11 cellular contexts compared by ENCODE assay signal in the genomic region with DNA sequence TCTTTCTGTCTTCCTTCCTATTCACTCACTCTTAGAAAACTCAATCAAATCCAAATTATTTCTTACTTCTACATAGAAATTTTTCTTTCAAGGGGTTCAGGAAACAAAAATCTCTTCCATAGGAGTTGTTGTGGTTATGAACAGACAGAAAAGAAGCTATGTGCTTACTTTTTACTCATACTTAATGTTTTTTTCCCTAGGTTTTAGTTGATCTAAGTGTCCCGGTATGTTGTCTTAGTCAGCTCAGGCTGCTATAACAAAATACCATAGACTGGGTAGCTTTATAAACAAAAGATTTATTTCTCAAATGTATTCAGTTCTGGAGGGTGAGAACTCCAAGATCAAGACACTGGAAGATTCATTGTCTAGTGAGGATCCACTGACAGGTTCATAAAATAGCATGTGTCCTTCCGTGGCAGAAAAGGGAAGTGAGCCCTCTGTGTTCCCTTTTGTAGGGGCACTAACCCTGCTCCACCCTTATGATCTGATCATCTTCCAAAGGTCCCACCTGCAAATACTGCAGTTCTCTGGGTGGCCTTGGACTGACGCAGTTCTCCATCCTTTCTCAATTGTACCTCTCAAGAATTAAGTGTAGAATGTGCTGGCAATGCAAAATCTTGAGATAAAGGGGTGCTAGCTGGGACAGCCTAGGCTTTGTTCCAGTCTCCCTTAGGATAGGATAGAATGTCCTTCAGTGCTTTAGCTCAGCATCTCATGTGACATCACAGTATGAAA. TPM values are rescaled to one million over a fixed set of nuclear protein-coding genes. Genes with fewer than 3 reads are reported as not detected.
DNase-seq lines count a peak whose midpoint lies in the region; ATAC-seq and TF ChIP-seq lines count a peak whose summit lies in the region.
"Had no signal": no experiment of that assay in that cellular context is flagged by ENCODE, and none has a peak within 500 bp of the region (broad histone marks: within the 10 kb centered on the region; RNA-seq: fewer than 3 reads in every experiment).

No MANE protein-coding gene starts in this region.

- TF ChIP-seq CTCF in natural killer cell (IDR thresholded peaks at IDR 0.05), result no peak

- H3K36me3 Mint-ChIP-seq in activated naive CD8-positive, alpha-beta T cell treated with anti-CD3 and anti-CD28 coated beads, Interleukin-2, amount 50 U/mL, for 24 hours (ENCODE audit: low read depth), result no peaks in the 10 kb centered on the region
- H3K36me3 Mint-ChIP-seq in activated naive CD8-positive, alpha-beta T cell treated with anti-CD3 and anti-CD28 coated beads for 36 hours, result peaks cover 3% of the 10 kb centered on the region
- peaks cover 15 to 33% of the 10 kb centered on the region in 2 donors for H3K36me3 Mint-ChIP-seq in stimulated activated naive B cell treated with anti-CD40 and anti-IgM and Interleukin-4, amounts not matched to agents 10 μg/mL and 1 μg/mL and 100 μg/mL, for 72 hours
- no peaks in the 10 kb centered on the region for H3K36me3 Mint-ChIP-seq in natural killer cell
- H3K36me3 Mint-ChIP-seq in activated CD4-positive, alpha-beta T cell treated with anti-CD3 and anti-CD28 coated beads, Interleukin-2, amount 10 ng/mL, durations not matched to agents 24 days and 14 days (ENCODE audit: low read depth), result no peaks in the 10 kb centered on the region

- peaks cover 3% of the 10 kb centered on the region for H3K4me1 Mint-ChIP-seq in activated naive CD8-positive, alpha-beta T cell treated with anti-CD3 and anti-CD28 coated beads, Interleukin-2, amount 50 U/mL, for 24 hours
- peaks cover 4% of the 10 kb centered on the region for H3K4me1 Mint-ChIP-seq in activated naive CD8-positive, alpha-beta T cell treated with anti-CD3 and anti-CD28 coated beads for 36 hours
- H3K4me1 Mint-ChIP-seq in stimulated activated naive B cell treated with anti-CD40 and anti-IgM and Interleukin-4, amounts not matched to agents 10 μg/mL and 1 μg/mL and 100 μg/mL, for 72 hours, result peaks cover 38 to 55% of the 10 kb centered on the region in 2 donors
- no peaks in the 10 kb centered on the region for H3K4me1 Mint-ChIP-seq in natural killer cell
- H3K4me1 Mint-ChIP-seq in activated CD4-positive, alpha-beta T cell treated with anti-CD3 and anti-CD28 coated beads, Interleukin-2, amount 10 ng/mL, durations not matched to agents 24 days and 14 days, result no peaks in the 10 kb centered on the region

- no peaks in the 10 kb centered on the region for H3K9me3 Mint-ChIP-seq in activated naive CD8-positive, alpha-beta T cell treated with anti-CD3 and anti-CD28 coated beads, Interleukin-2, amount 50 U/mL, for 24 hours
- H3K9me3 Mint-ChIP-seq in activated naive CD8-positive, alpha-beta T cell treated with anti-CD3 and anti-CD28 coated beads for 36 hours, result no peaks in the 10 kb centered on the region
- peaks cover 0 to 4% of the 10 kb centered on the region in 2 donors for H3K9me3 Mint-ChIP-seq in stimulated activated naive B cell treated with anti-CD40 and anti-IgM and Interleukin-4, amounts not matched to agents 10 μg/mL and 1 μg/mL and 100 μg/mL, for 72 hours
- no peaks in the 10 kb centered on the region for H3K9me3 Mint-ChIP-seq in natural killer cell
- peaks cover 11% of the 10 kb centered on the region for H3K9me3 Mint-ChIP-seq in activated CD4-positive, alpha-beta T cell treated with anti-CD3 and anti-CD28 coated beads, Interleukin-2, amount 10 ng/mL, durations not matched to agents 24 days and 14 days

- H3K27me3 Mint-ChIP-seq in activated naive CD8-positive, alpha-beta T cell treated with anti-CD3 and anti-CD28 coated beads, Interleukin-2, amount 50 U/mL, for 24 hours, result no peaks in the 10 kb centered on the region
- H3K27me3 Mint-ChIP-seq in activated naive CD8-positive, alpha-beta T cell treated with anti-CD3 and anti-CD28 coated beads for 36 hours, result no peaks in the 10 kb centered on the region
- no peaks in the 10 kb centered on the region for H3K27me3 Mint-ChIP-seq in stimulated activated naive B cell treated with anti-CD40 and anti-IgM and Interleukin-4, amounts not matched to agents 10 μg/mL and 1 μg/mL and 100 μg/mL, for 72 hours
- H3K27me3 Mint-ChIP-seq in natural killer cell (ENCODE audit: low read depth in 2 of 2), result no peaks in the 10 kb centered on the region
- peaks cover 3% of the 10 kb centered on the region for H3K27me3 Mint-ChIP-seq in activated CD4-positive, alpha-beta T cell treated with anti-CD3 and anti-CD28 coated beads, Interleukin-2, amount 10 ng/mL, durations not matched to agents 24 days and 14 days
- H3K27me3 Mint-ChIP-seq: progenitor cell of endocrine pancreas had no signal

- H3K27ac Mint-ChIP-seq in activated naive CD8-positive, alpha-beta T cell treated with anti-CD3 and anti-CD28 coated beads, Interleukin-2, amount 50 U/mL, for 24 hours, result no peak overlapping the region
- H3K27ac Mint-ChIP-seq in activated naive CD8-positive, alpha-beta T cell treated with anti-CD3 and anti-CD28 coated beads for 36 hours, result no peak overlapping the region
- peak overlapping the region; percentile 90 for H3K27ac Mint-ChIP-seq in stimulated activated naive B cell treated with anti-CD40 and anti-IgM and Interleukin-4, amounts not matched to agents 10 μg/mL and 1 μg/mL and 100 μg/mL, for 72 hours
- H3K27ac Mint-ChIP-seq in natural killer cell, result no peak overlapping the region
- no peak overlapping the region for H3K27ac Mint-ChIP-seq in activated CD4-positive, alpha-beta T cell treated with anti-CD3 and anti-CD28 coated beads, Interleukin-2, amount 10 ng/mL, durations not matched to agents 24 days and 14 days
- H3K27ac Mint-ChIP-seq: progenitor cell of endocrine pancreas had no signal

- ATAC-seq in activated naive CD8-positive, alpha-beta T cell treated with anti-CD3 and anti-CD28 coated beads, Interleukin-2, amount 50 U/mL, for 24 hours, result peak; percentile 28
- ATAC-seq in HG02973 (IDR thresholded peaks at IDR 0.05; ENCODE audit: unreplicated experiment) (peak; percentile 58), natural killer cell (no peak)
- peak; percentile 88 to 90 for ATAC-seq in stimulated activated naive B cell treated with anti-CD40 and anti-IgM and Interleukin-4, amounts not matched to agents 10 μg/mL and 1 μg/mL and 100 μg/mL, for 72 hours (replicated peaks)

- intact Hi-C loops in natural killer cell (cut with micrococcal nuclease), result no loop called here
- intact Hi-C loops in activated CD4-positive, alpha-beta T cell treated with anti-CD3 and anti-CD28 coated beads, Interleukin-2, amount 10 ng/mL, durations not matched to agents 24 days and 14 days (cut with micrococcal nuclease), result no loop called here

- no peak for DNase-seq in activated naive CD8-positive, alpha-beta T cell treated with anti-CD3 and anti-CD28 coated beads, Interleukin-2, amount 50 U/mL, for 24 hours
- no peak for DNase-seq in activated naive CD8-positive, alpha-beta T cell treated with anti-CD3 and anti-CD28 coated beads for 36 hours
- DNase-seq in NOMO-1 treated with DMSO at 0.1 percent for 48 hours (lab: John Stamatoyannopoulos, UW; ENCODE audit: unreplicated experiment) (peak; percentile 85), natural killer cell (no peak), OCI-M2 (lab: John Stamatoyannopoulos, UW; ENCODE audit: unreplicated experiment) (no peak)
- peak; percentile 57 for DNase-seq in stimulated activated naive B cell treated with anti-CD40 and anti-IgM and Interleukin-4, amounts not matched to agents 10 μg/mL and 1 μg/mL and 100 μg/mL, for 72 hours
- no peak for DNase-seq in activated CD4-positive, alpha-beta T cell treated with anti-CD3 and anti-CD28 coated beads, Interleukin-2, amount 10 ng/mL, durations not matched to agents 24 days and 14 days
- DNase-seq: 8988T, NCI-H2107 had no signal

- H3K4me3 Mint-ChIP-seq in activated naive CD8-positive, alpha-beta T cell treated with anti-CD3 and anti-CD28 coated beads, Interleukin-2, amount 50 U/mL, for 24 hours, result no peak overlapping the region
- H3K4me3 Mint-ChIP-seq in activated naive CD8-positive, alpha-beta T cell treated with anti-CD3 and anti-CD28 coated beads for 36 hours, result no peak overlapping the region
- peak overlapping the region; percentile 14 to 64 for H3K4me3 Mint-ChIP-seq in stimulated activated naive B cell treated with anti-CD40 and anti-IgM and Interleukin-4, amounts not matched to agents 10 μg/mL and 1 μg/mL and 100 μg/mL, for 72 hours
- H3K4me3 Mint-ChIP-seq in natural killer cell, result no peak overlapping the region
- H3K4me3 Mint-ChIP-seq in activated CD4-positive, alpha-beta T cell treated with anti-CD3 and anti-CD28 coated beads, Interleukin-2, amount 10 ng/mL, durations not matched to agents 24 days and 14 days, result no peak overlapping the region

RNA-seq across cellular contexts. Expression of a gene that starts 14.4 kb away (rescaled TPM):
- 10 to 100 TPM; 21.8 to 24.0 TPM for total RNA-seq in activated naive CD8-positive, alpha-beta T cell treated with anti-CD3 and anti-CD28 coated beads for 36 hours
- 10 to 100 TPM; 25.0 to 29.7 (median 25.4) TPM for total RNA-seq in natural killer cell
- total RNA-seq in activated CD4-positive, alpha-beta T cell treated with anti-CD3 and anti-CD28 coated beads, Interleukin-2, amount 10 ng/mL, durations not matched to agents 24 days and 14 days, result 21.7 and 22.0 TPM in 2 replicates

Comparison
In these comparisons a context has a peak if more than half of its experiments do, and no peak if none do; other contexts are left out.
1. ATAC-seq: peak in activated naive CD8-positive, alpha-beta T cell treated with anti-CD3 and anti-CD28 coated beads, Interleukin-2, amount 50 U/mL, for 24 hours (single experiment), HG02973 (single experiment) and stimulated activated naive B cell treated with anti-CD40 and anti-IgM and Interleukin-4, amounts not matched to agents 10 μg/mL and 1 μg/mL and 100 μg/mL, for 72 hours (2 of 2); none in natural killer cell (0 of 3).
2. DNase-seq: peak in NOMO-1 treated with DMSO at 0.1 percent for 48 hours (single experiment) and stimulated activated naive B cell treated with anti-CD40 and anti-IgM and Interleukin-4, amounts not matched to agents 10 μg/mL and 1 μg/mL and 100 μg/mL, for 72 hours (single experiment); none in activated naive CD8-positive, alpha-beta T cell treated with anti-CD3 and anti-CD28 coated beads, Interleukin-2, amount 50 U/mL, for 24 hours (single experiment), activated naive CD8-positive, alpha-beta T cell treated with anti-CD3 and anti-CD28 coated beads for 36 hours (single experiment), natural killer cell (single experiment), activated CD4-positive, alpha-beta T cell treated with anti-CD3 and anti-CD28 coated beads, Interleukin-2, amount 10 ng/mL, durations not matched to agents 24 days and 14 days (single experiment) and OCI-M2 (single experiment).
3. H3K4me3 Mint-ChIP-seq: peak in stimulated activated naive B cell treated with anti-CD40 and anti-IgM and Interleukin-4, amounts not matched to agents 10 μg/mL and 1 μg/mL and 100 μg/mL, for 72 hours (2 of 2); none in activated naive CD8-positive, alpha-beta T cell treated with anti-CD3 and anti-CD28 coated beads, Interleukin-2, amount 50 U/mL, for 24 hours (single experiment), activated naive CD8-positive, alpha-beta T cell treated with anti-CD3 and anti-CD28 coated beads for 36 hours (single experiment), natural killer cell (single experiment) and activated CD4-positive, alpha-beta T cell treated with anti-CD3 and anti-CD28 coated beads, Interleukin-2, amount 10 ng/mL, durations not matched to agents 24 days and 14 days (single experiment).